Comparison of ENCODE assay signal across 1 cellular context in genomic region chr19:18097217-18097992, GRCh38.
TF ChIP-seq lines count a peak whose summit lies in the region.

Gene MAST3 (plus strand): TSS chr19:18097778. CDS start chr19:18097793, 15 bp downstream.

TF ChIP-seq in GM12878, 131 proteins besides CTCF, POLR2A, EP300 and RAD21 (continued from another document):
- TF ChIP-seq EGR1 (IDR thresholded peaks at IDR 0.05; ENCODE audit: borderline replicate concordance in 1 of 2, low read depth in 2 of 2, low read length in 2 of 2) (peak in 1 of 2 experiments; percentile 26; a peak in 1 of 3 replicates), ZNF217 (IDR thresholded peaks at IDR 0.05) (peak; percentile 82), TAF1 (IDR thresholded peaks at IDR 0.05; ENCODE audit: borderline replicate concordance, low read depth, low read length) (peak; percentile 57; the same call in 1 of the 2 replicates), DPF2 (IDR thresholded peaks at IDR 0.05) (0 out of 2 replicates have a peak, but pooled peaks have one; percentile 38), SIX5 (IDR thresholded peaks at IDR 0.05; ENCODE audit: low read depth, low read length, severe bottlenecking) (no peak), POLR2AphosphoS2 (IDR thresholded peaks at IDR 0.05; ENCODE audit: low read depth, low read length) (0 out of 2 replicates have a peak, but pooled peaks have one; percentile 46), EZH2 (IDR thresholded peaks at IDR 0.05; ENCODE audit: borderline replicate concordance, control insufficient read depth, low read depth, low read length) (no peak), SP1 (IDR thresholded peaks at IDR 0.05; ENCODE audit: low read depth, low read length) (peak; percentile 9), GATAD2B (conservative IDR thresholded peaks at IDR 0.05; ENCODE audit: low read depth) (peak; percentile 59; the same call in 1 of the 2 replicates), KDM1A (IDR thresholded peaks at IDR 0.05; ENCODE audit: borderline replicate concordance) (peak; percentile 60; the same call in 1 of the 2 replicates), ETV6 (conservative IDR thresholded peaks at IDR 0.05 in 1 of 2, IDR thresholded peaks at IDR 0.05 in 1 of 2; ENCODE audit: borderline replicate concordance in 1 of 2, low read depth in 1 of 2) (no peak), MLLT1 (IDR thresholded peaks at IDR 0.05) (0 out of 2 replicates have a peak, but pooled peaks have one; percentile 17), IRF3 (IDR thresholded peaks at IDR 0.05) (no peak), USF2 (IDR thresholded peaks at IDR 0.05; ENCODE audit: borderline replicate concordance, low read depth, low read length) (peak; percentile 25), NBN (IDR thresholded peaks at IDR 0.05) (peak; percentile 36; the same call in 1 of the 2 replicates)
- TF ChIP-seq, protein P1, sequence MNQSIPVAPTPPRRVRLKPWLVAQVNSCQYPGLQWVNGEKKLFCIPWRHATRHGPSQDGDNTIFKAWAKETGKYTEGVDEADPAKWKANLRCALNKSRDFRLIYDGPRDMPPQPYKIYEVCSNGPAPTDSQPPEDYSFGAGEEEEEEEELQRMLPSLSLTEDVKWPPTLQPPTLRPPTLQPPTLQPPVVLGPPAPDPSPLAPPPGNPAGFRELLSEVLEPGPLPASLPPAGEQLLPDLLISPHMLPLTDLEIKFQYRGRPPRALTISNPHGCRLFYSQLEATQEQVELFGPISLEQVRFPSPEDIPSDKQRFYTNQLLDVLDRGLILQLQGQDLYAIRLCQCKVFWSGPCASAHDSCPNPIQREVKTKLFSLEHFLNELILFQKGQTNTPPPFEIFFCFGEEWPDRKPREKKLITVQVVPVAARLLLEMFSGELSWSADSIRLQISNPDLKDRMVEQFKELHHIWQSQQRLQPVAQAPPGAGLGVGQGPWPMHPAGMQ (IDR thresholded peaks at IDR 0.05; ENCODE audit: borderline replicate concordance), result no peak
- TF ChIP-seq, protein P2, sequence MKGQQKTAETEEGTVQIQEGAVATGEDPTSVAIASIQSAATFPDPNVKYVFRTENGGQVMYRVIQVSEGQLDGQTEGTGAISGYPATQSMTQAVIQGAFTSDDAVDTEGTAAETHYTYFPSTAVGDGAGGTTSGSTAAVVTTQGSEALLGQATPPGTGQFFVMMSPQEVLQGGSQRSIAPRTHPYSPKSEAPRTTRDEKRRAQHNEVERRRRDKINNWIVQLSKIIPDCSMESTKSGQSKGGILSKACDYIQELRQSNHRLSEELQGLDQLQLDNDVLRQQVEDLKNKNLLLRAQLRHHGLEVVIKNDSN (IDR thresholded peaks at IDR 0.05; ENCODE audit: borderline replicate concordance, extremely low read length, insufficient read depth, low read depth, low read length), result peak; percentile 61
